Comparison of ENCODE assay signal across 16 cellular contexts in genomic region chr4:185017964-185018772, GRCh38. TPM values are rescaled to one million over a fixed set of nuclear protein-coding genes. Genes with fewer than 3 reads are reported as not detected.
DNase-seq lines count a peak whose midpoint lies in the region; ATAC-seq and TF ChIP-seq lines count a peak whose summit lies in the region.
"Had no signal": no experiment of that assay in that cellular context is flagged by ENCODE, and none has a peak within 500 bp of the region (broad histone marks: within the 10 kb centered on the region; RNA-seq: fewer than 3 reads in every experiment).

Gene HELT, plus strand, starts transcription at chr4:185018490. Its CDS starts 439 bp downstream, at chr4:185018929.

- H3K4me1 Mint-ChIP-seq in activated T-cell treated with anti-CD3 and anti-CD28 coated beads, Interleukin-2, amount 50 U/mL, for 4 hours (ENCODE audit: low read depth): peaks cover 14% of the 10 kb centered on the region
- peaks cover 11% of the 10 kb centered on the region for H3K4me1 Mint-ChIP-seq in glutamatergic neuron (ENCODE audit: low read depth, unreplicated experiment)

- H3K27ac ChIP-seq in suprapubic skin (no peak within 1 kb of the TSS), caudate nucleus (ENCODE audit: low read depth, low read length) (no peak within 1 kb of the TSS)
- H3K27ac ChIP-seq: thoracic aorta had no signal

- no peak for TF ChIP-seq POLR2A in suprapubic skin (IDR thresholded peaks at IDR 0.05)

- H3K9me3 Mint-ChIP-seq in activated T-cell treated with anti-CD3 and anti-CD28 coated beads, Interleukin-2, amount 50 U/mL, for 4 hours: no peaks in the 10 kb centered on the region
- H3K9me3 Mint-ChIP-seq in glutamatergic neuron (ENCODE audit: unreplicated experiment): peaks cover 20% of the 10 kb centered on the region
- H3K9me3 Mint-ChIP-seq: activated naive CD4-positive, alpha-beta T cell treated with anti-CD3 and anti-CD28 coated beads, Interleukin-2, amount 50 U/mL, for 72 hours had no signal

- H3K4me1 ChIP-seq in NT2/D1 (ENCODE audit: insufficient read depth, insufficient read length) (peaks cover 4% of the 10 kb centered on the region), suprapubic skin (peaks cover 49% of the 10 kb centered on the region)

- H3K36me3 ChIP-seq in NT2/D1 (ENCODE audit: insufficient read depth, insufficient read length, low read length) (no peaks in the 10 kb centered on the region), suprapubic skin (no peaks in the 10 kb centered on the region)
- H3K36me3 ChIP-seq: thoracic aorta had no signal

- no peak within 1 kb of the TSS for H3K4me3 Mint-ChIP-seq in activated T-cell treated with anti-CD3 and anti-CD28 coated beads, Interleukin-2, amount 50 U/mL, for 4 hours
- H3K4me3 Mint-ChIP-seq in glutamatergic neuron (ENCODE audit: unreplicated experiment): peak within 1 kb of the TSS; percentile 86

- WGBS in suprapubic skin: 2% methylated on average over 49 of the region's 58 CpGs

- H3K36me3 Mint-ChIP-seq in activated T-cell treated with anti-CD3 and anti-CD28 coated beads, Interleukin-2, amount 50 U/mL, for 4 hours (ENCODE audit: insufficient read depth): no peaks in the 10 kb centered on the region
- no peaks in the 10 kb centered on the region for H3K36me3 Mint-ChIP-seq in glutamatergic neuron (ENCODE audit: unreplicated experiment)
- H3K36me3 Mint-ChIP-seq: activated naive CD4-positive, alpha-beta T cell treated with anti-CD3 and anti-CD28 coated beads, Interleukin-2, amount 50 U/mL, for 72 hours had no signal

- H3K9me3 ChIP-seq in NT2/D1 (ENCODE audit: insufficient read depth, low read length) (no peaks in the 10 kb centered on the region), suprapubic skin (no peaks in the 10 kb centered on the region)
- H3K9me3 ChIP-seq: SK-N-SH, thoracic aorta had no signal

- no peak within 1 kb of the TSS for H3K27ac Mint-ChIP-seq in glutamatergic neuron (ENCODE audit: unreplicated experiment)

- DNase-seq in activated T-cell treated with anti-CD3 and anti-CD28 coated beads, Interleukin-2, amount 50 U/mL, for 48 hours: peak; percentile 30 to 31
- DNase-seq in activated T-cell treated with anti-CD3 and anti-CD28 coated beads, Interleukin-2, amount 50 U/mL, for 4 hours: no peak
- DNase-seq in NT2/D1 (ENCODE audit: low read depth, low spot score): no peak
- peak; percentile 32 for DNase-seq in glutamatergic neuron
- no peak for DNase-seq in suprapubic skin (ENCODE audit: low spot score in 2 of 2)
- DNase-seq in caudate nucleus (lab: John Stamatoyannopoulos, UW): no peak
- DNase-seq in NK-92 treated with Interleukin-12 subunit alpha and Interleukin-12 subunit beta, amount 100 ng/mL, for 24 hours (lab: John Stamatoyannopoulos, UW): no peak
- no peak for DNase-seq in RPMI8226
- DNase-seq: activated CD4-positive, alpha-beta T cell treated with anti-CD3 and anti-CD28 coated beads, Interleukin-2, amount 50 U/mL, for 4 hours; effector CD4-positive, alpha-beta T cell had no signal

- H3K27me3 Mint-ChIP-seq in activated T-cell treated with anti-CD3 and anti-CD28 coated beads, Interleukin-2, amount 50 U/mL, for 4 hours (ENCODE audit: low read depth): peaks cover 82% of the 10 kb centered on the region
- peaks cover 39% of the 10 kb centered on the region for H3K27me3 Mint-ChIP-seq in glutamatergic neuron (ENCODE audit: unreplicated experiment)

- peak within 1 kb of the TSS; percentile 50 for H3K9ac ChIP-seq in NT2/D1 (ENCODE audit: insufficient read length, low read depth)
- H3K9ac ChIP-seq: SK-N-SH had no signal

- no peak for ATAC-seq in activated T-cell treated with anti-CD3 and anti-CD28 coated beads, Interleukin-2, amount 50 U/mL, for 4 hours
- ATAC-seq: activated naive CD4-positive, alpha-beta T cell treated with anti-CD3 and anti-CD28 coated beads, Interleukin-2, amount 50 U/mL, for 72 hours; K562 had no signal

- TF ChIP-seq CTCF in glutamatergic neuron (IDR thresholded peaks at IDR 0.05; ENCODE audit: partially characterized antibody, unreplicated experiment) (no peak), suprapubic skin (IDR thresholded peaks at IDR 0.05) (no peak)

- H3K4me3 ChIP-seq in NT2/D1 (ENCODE audit: insufficient read length, low read depth): peak within 1 kb of the TSS; percentile 50
- H3K4me3 ChIP-seq in suprapubic skin: peak within 1 kb of the TSS; percentile 42
- H3K4me3 ChIP-seq: K562 had no signal

- no peak for TF ChIP-seq EP300 in suprapubic skin (IDR thresholded peaks at IDR 0.05)

- H3K27me3 ChIP-seq in NT2/D1 (ENCODE audit: insufficient read depth, insufficient read length) (peaks cover 100% of the 10 kb centered on the region), suprapubic skin (peaks cover 98% of the 10 kb centered on the region)

RNA-seq across cellular contexts. Expression of gene HELT, which starts in this region (rescaled TPM):
- total RNA-seq in activated T-cell treated with anti-CD3 and anti-CD28 coated beads, Interleukin-2, amount 50 U/mL, for 4 hours: not detected
- not detected for total RNA-seq in glutamatergic neuron (ENCODE audit: unreplicated experiment)
- 1 to 10 TPM in 3 of 4 donors, under 1 TPM in 1; 0.53 to 1.5 (median 1.2) TPM for total RNA-seq in suprapubic skin
- total RNA-seq: activated naive CD4-positive, alpha-beta T cell treated with anti-CD3 and anti-CD28 coated beads, Interleukin-2, amount 50 U/mL, for 72 hours; K562; NCI-H460; pulmonary artery endothelial cell; thoracic aorta had no signal

Comparison
In these comparisons a context has a peak if more than half of its experiments do, and no peak if none do; other contexts are left out.
1. DNase-seq: peak in activated T-cell treated with anti-CD3 and anti-CD28 coated beads, Interleukin-2, amount 50 U/mL, for 48 hours (2 of 2); none in activated T-cell treated with anti-CD3 and anti-CD28 coated beads, Interleukin-2, amount 50 U/mL, for 4 hours (single experiment), NT2/D1 (single experiment), suprapubic skin (0 of 2), caudate nucleus (0 of 61), NK-92 treated with Interleukin-12 subunit alpha and Interleukin-12 subunit beta, amount 100 ng/mL, for 24 hours (single experiment) and RPMI8226 (single experiment).
2. Peak in DNase-seq in glutamatergic neuron; RNA of the gene not detected or under 1 TPM.